ENCODE assay signal across 11 cellular contexts in the genomic region with DNA sequence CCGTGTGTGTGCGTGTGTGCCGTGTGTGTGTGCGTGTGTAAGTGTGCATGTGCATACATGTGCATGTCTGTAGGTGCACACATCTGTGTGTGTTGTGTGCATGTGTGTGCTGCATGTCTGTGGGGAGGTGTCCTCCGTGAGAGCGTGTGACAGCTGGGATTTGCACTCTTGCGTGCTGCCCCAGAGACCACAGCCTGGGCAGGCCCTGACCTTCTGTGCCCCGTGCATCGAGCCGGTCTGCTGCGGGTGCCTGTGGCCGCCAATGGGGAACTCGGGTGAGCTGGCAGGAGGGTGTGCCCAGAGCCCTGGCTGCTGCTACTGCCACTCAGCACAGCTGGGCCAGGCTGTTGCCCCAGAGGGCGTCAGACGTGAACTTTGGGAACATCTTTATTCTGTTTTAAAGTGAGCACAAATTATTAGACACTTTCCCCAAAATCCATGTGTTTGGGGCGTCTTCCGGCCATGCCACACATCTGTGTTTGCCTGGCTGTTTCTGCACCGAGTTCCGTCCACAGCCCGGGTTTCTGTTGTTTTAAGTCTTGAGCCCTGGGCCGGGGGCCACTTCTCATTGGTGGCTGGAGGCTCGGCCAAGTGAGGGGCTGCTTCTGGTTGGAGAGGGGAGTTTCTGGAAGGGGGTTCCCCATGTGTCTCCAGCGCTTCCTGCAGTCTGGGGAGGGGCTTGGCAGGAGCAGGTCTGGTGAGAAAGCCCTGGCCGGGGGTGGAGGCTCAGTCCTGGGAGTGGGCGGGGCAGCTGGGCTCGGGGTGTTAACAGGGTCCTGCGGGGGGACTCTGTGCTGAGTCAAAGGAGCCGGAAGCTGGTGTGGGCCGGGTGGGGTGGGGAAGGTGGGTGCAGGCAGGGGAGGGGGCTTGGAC. TPM values are rescaled to one million over a fixed set of nuclear protein-coding genes. Genes with fewer than 3 reads are reported as not detected.
DNase-seq lines count a peak whose midpoint lies in the region; ATAC-seq, FAIRE-seq and TF ChIP-seq lines count a peak whose summit lies in the region.
"Had no signal": no experiment of that assay in that cellular context is flagged by ENCODE, and none has a peak within 500 bp of the region (broad histone marks: within the 10 kb centered on the region; RNA-seq: fewer than 3 reads in every experiment).

No MANE protein-coding gene starts in this region.

- DNase-seq in AG20443 (ENCODE audit: low spot score) (peak; percentile 85), IMR-90 (peak; percentile 37), esophagus squamous epithelium (lab: John Stamatoyannopoulos, UW) (no peak), mesendoderm (peak; percentile 51), frontal cortex (ENCODE audit: low spot score in 2 of 2) (no peak), SKM-1 (lab: John Stamatoyannopoulos, UW; ENCODE audit: unreplicated experiment) (no peak), hippocampal formation (lab: John Stamatoyannopoulos, UW) (no peak)
- DNase-seq in activated T-cell treated with anti-CD3 and anti-CD28 coated beads, Interleukin-2, amount 50 U/mL, for 24 hours, result no peak
- DNase-seq: NCI-H446 treated with DMSO at 0.1 percent for 48 hours had no signal

- H4K20me1 ChIP-seq in IMR-90 (ENCODE audit: insufficient read depth, low read length), result peaks cover 83% of the 10 kb centered on the region

- in situ Hi-C loops in IMR-90 (cut with MboI; ENCODE audit: low sequenced_read_pairs), result no loop called here

- H3K9me1 ChIP-seq in IMR-90 (ENCODE audit: insufficient read depth, low read length), result peaks cover 13% of the 10 kb centered on the region

- H3K36me3 Mint-ChIP-seq in activated T-cell treated with anti-CD3 and anti-CD28 coated beads, Interleukin-2, amount 50 U/mL, for 24 hours (ENCODE audit: low read depth), result no peaks in the 10 kb centered on the region

- no peak overlapping the region for H4K5ac ChIP-seq in IMR-90 (ENCODE audit: low read depth, low read length)
- H4K5ac ChIP-seq in mesendoderm (ENCODE audit: low read length), result no peak overlapping the region

- no peak overlapping the region for H2BK120ac ChIP-seq in IMR-90 (ENCODE audit: low read depth, low read length)
- H2BK120ac ChIP-seq in mesendoderm (ENCODE audit: low read depth, low read length), result no peak overlapping the region

- peaks cover 5% of the 10 kb centered on the region for H3K4me1 ChIP-seq in IMR-90 (ENCODE audit: control insufficient read depth, insufficient read depth, low read length)
- peaks cover 24 to 62% (median 30%) of the 10 kb centered on the region in 3 donors for H3K4me1 ChIP-seq in esophagus squamous epithelium
- H3K4me1 ChIP-seq in mesendoderm (ENCODE audit: control insufficient read depth, low read depth, low read length), result peaks cover 2% of the 10 kb centered on the region

- H3K9ac ChIP-seq in IMR-90 (ENCODE audit: low read depth, low read length) (no peak overlapping the region), mesendoderm (ENCODE audit: low read length) (peak overlapping the region; percentile 1)

- H2BK5ac ChIP-seq in IMR-90 (ENCODE audit: low read depth, low read length, poor library complexity, severe bottlenecking) (peak overlapping the region; percentile 2), mesendoderm (ENCODE audit: low read length) (no peak overlapping the region)

- H3K27me3 ChIP-seq in IMR-90 (ENCODE audit: control insufficient read depth, insufficient read depth, low read length) (no peaks in the 10 kb centered on the region), esophagus squamous epithelium (no peaks in the 10 kb centered on the region), mesendoderm (ENCODE audit: insufficient read depth, low read length, poor library complexity) (no peaks in the 10 kb centered on the region)

- dilution Hi-C loops in IMR-90 (cut with HindIII; ENCODE audit: low sequenced_read_pairs, unreplicated experiment), result no loop called here

- H4K91ac ChIP-seq in IMR-90 (ENCODE audit: insufficient read depth, low read depth, low read length), result no peak overlapping the region

- peaks cover 3% of the 10 kb centered on the region for H3K27me3 Mint-ChIP-seq in activated T-cell treated with anti-CD3 and anti-CD28 coated beads, Interleukin-2, amount 50 U/mL, for 24 hours

- H2BK15ac ChIP-seq in IMR-90 (ENCODE audit: low read depth, low read length) (no peak overlapping the region), mesendoderm (replicated peaks; ENCODE audit: low read depth) (no peak overlapping the region)

- H3K23ac ChIP-seq in IMR-90 (ENCODE audit: low read depth, low read length) (no peak overlapping the region), mesendoderm (ENCODE audit: low read length) (no peak overlapping the region)

- no peak for TF ChIP-seq RAD21 in IMR-90 (IDR thresholded peaks at IDR 0.05; ENCODE audit: low read length)

- H3K4me3 Mint-ChIP-seq in activated T-cell treated with anti-CD3 and anti-CD28 coated beads, Interleukin-2, amount 50 U/mL, for 24 hours, result no peak overlapping the region
- H3K4me3 Mint-ChIP-seq: central memory CD8-positive, alpha-beta T cell had no signal

- H3K9me3 ChIP-seq in IMR-90 (ENCODE audit: control insufficient read depth, insufficient read depth, low read length) (no peaks in the 10 kb centered on the region; the same call in 1 of the 2 replicates), esophagus squamous epithelium (no peaks in the 10 kb centered on the region)

- no peak overlapping the region for H3K27ac Mint-ChIP-seq in activated T-cell treated with anti-CD3 and anti-CD28 coated beads, Interleukin-2, amount 50 U/mL, for 24 hours

- CTCF ChIA-PET in IMR-90 (lab: Yijun Ruan, JAX), result no interaction called here

- TF ChIP-seq POLR2A in IMR-90 (IDR thresholded peaks at IDR 0.05; ENCODE audit: low read depth, low read length) (no peak), esophagus squamous epithelium (IDR thresholded peaks at IDR 0.05) (no peak)

- H3K79me1 ChIP-seq in IMR-90 (ENCODE audit: low read depth in 1 of 2, low read length in 2 of 2) (peaks cover 24 to 77% of the 10 kb centered on the region in 2 experiments), mesendoderm (ENCODE audit: low read length) (peaks cover 20% of the 10 kb centered on the region)

- H2AK5ac ChIP-seq in IMR-90 (ENCODE audit: low read depth, low read length) (peak overlapping the region; percentile 68; the same call in 1 of the 2 replicates), mesendoderm (ENCODE audit: low read length) (no peak overlapping the region)

- no peak overlapping the region for H2AK9ac ChIP-seq in IMR-90 (replicated peaks; ENCODE audit: low read depth, low read length, poor library complexity)

- H3K79me2 ChIP-seq in mesendoderm (ENCODE audit: control insufficient read depth, insufficient read depth, low read length), result peaks cover 2% of the 10 kb centered on the region

- H3K56ac ChIP-seq in IMR-90 (ENCODE audit: extremely low read depth, insufficient read depth, low read length), result no peak overlapping the region
- H3K56ac ChIP-seq in mesendoderm (ENCODE audit: low read length), result no peak overlapping the region

- no peak overlapping the region for H3K14ac ChIP-seq in IMR-90 (replicated peaks; ENCODE audit: low read depth, low read length)

- H3K4ac ChIP-seq in IMR-90 (ENCODE audit: low read depth, low read length), result no peak overlapping the region
- no peak overlapping the region for H3K4ac ChIP-seq in mesendoderm (ENCODE audit: low read depth, low read length)

- WGBS in IMR-90 (ENCODE audit: extremely low coverage in 2 of 2, insufficient read length in 1 of 2), 2 experiments, result 43% methylated on average over 24 of the region's 29 CpGs; no CpG with 5 or more reads in 1 of the 2 experiments
- 16 to 39% methylated on average over 6 to 10 of the region's 29 CpGs for whole genome bisulfite sequencing in esophagus squamous epithelium, 2 donors
- WGBS in mesendoderm (ENCODE audit: extremely low coverage, insufficient coverage, low lambda C conversion rate), result no CpG with 5 or more reads among the region's 29 CpGs

- no peak overlapping the region for H4K8ac ChIP-seq in IMR-90 (ENCODE audit: low read depth in 2 of 2, low read length in 2 of 2)
- no peak overlapping the region for H4K8ac ChIP-seq in mesendoderm (ENCODE audit: low read depth, low read length)

- TF ChIP-seq CTCF in IMR-90 (conservative IDR thresholded peaks at IDR 0.05; ENCODE audit: low read depth, low read length) (no peak), esophagus squamous epithelium (IDR thresholded peaks at IDR 0.05) (no peak)

- POLR2A ChIA-PET in IMR-90 (lab: Charles Lee; ENCODE audit: unreplicated experiment), result no interaction called here

- H3K18ac ChIP-seq in IMR-90 (ENCODE audit: low read depth, low read length), result no peak overlapping the region
- no peak overlapping the region for H3K18ac ChIP-seq in mesendoderm (ENCODE audit: low read length)

- intact Hi-C loops in IMR-90 (cut with micrococcal nuclease), result no loop called here
- intact Hi-C loops in esophagus squamous epithelium (cut with DNase I), result no loop called here

- BruUV-seq in IMR-90 (replicated peaks; lab: Mats Ljungman, UMichigan), result no TSS peak

- ATAC-seq in IMR-90 (ENCODE audit: low read depth), result peak; percentile 74
- ATAC-seq: SK-N-SH treated with all-trans-retinoic acid at 6 μM for 48 hours had no signal

- H2BK20ac ChIP-seq in IMR-90 (ENCODE audit: low read depth, low read length), result no peak overlapping the region

- no peaks in the 10 kb centered on the region for H3K9me3 Mint-ChIP-seq in activated T-cell treated with anti-CD3 and anti-CD28 coated beads, Interleukin-2, amount 50 U/mL, for 24 hours
- H3K9me3 Mint-ChIP-seq: central memory CD8-positive, alpha-beta T cell had no signal

- no peaks in the 10 kb centered on the region for H3K4me1 Mint-ChIP-seq in activated T-cell treated with anti-CD3 and anti-CD28 coated beads, Interleukin-2, amount 50 U/mL, for 24 hours (ENCODE audit: low read depth)
- H3K4me1 Mint-ChIP-seq: central memory CD8-positive, alpha-beta T cell had no signal

- FAIRE-seq in frontal cortex (lab: Jason Lieb, UNC), result no peak

- H3K4me2 ChIP-seq in IMR-90 (ENCODE audit: low read depth, low read length) (no peak overlapping the region; the same call in 1 of the 2 replicates), mesendoderm (ENCODE audit: low read length) (no peak overlapping the region)

- H3K36me3 ChIP-seq in IMR-90 (ENCODE audit: control insufficient read depth, insufficient read depth, low read length) (peaks cover 7% of the 10 kb centered on the region; the same call in 1 of the 2 replicates), esophagus squamous epithelium (peaks cover 0 to 47% (median 4%) of the 10 kb centered on the region in 3 donors), mesendoderm (ENCODE audit: control insufficient read depth, insufficient read depth, low read length) (no peaks in the 10 kb centered on the region)

- H3K4me3 ChIP-seq in IMR-90 (ENCODE audit: insufficient read depth, low read depth, low read length), result no peak overlapping the region
- H3K4me3 ChIP-seq in esophagus squamous epithelium, result peak overlapping the region in 1 of 4 donors; percentile 7
- H3K4me3 ChIP-seq in mesendoderm (ENCODE audit: low read length), result no peak overlapping the region

- peak overlapping the region; percentile 12 for H2AFZ ChIP-seq in IMR-90 (replicated peaks; ENCODE audit: low read length, poor library complexity)

- H3K27ac ChIP-seq in IMR-90 (ENCODE audit: insufficient read depth, low read length), result no peak overlapping the region
- H3K27ac ChIP-seq in esophagus squamous epithelium, result peak overlapping the region; percentile 40 to 75 (median 54)
- H3K27ac ChIP-seq in mesendoderm (ENCODE audit: low read depth, low read length), result no peak overlapping the region

RNA-seq across cellular contexts. Expression of gene CEP170B, which starts 7.6 kb away (rescaled TPM):
- total RNA-seq in IMR-90 (2012; rRNA removed) (3.6 and 4.2 TPM in 2 replicates), esophagus squamous epithelium (10 to 100 TPM; 18.2 to 41.0 (median 30.6) TPM), frontal cortex (18.3 TPM)
- polyA plus RNA-seq in IMR-90 (2012; rRNA removed), result 13.1 and 17.5 TPM in 2 replicates
- 8.0 and 13.1 TPM in 2 replicates for polyA plus RNA-seq in IMR-90 (2012; cell fraction: cytosol; rRNA removed)
- polyA plus RNA-seq in IMR-90 (2012; cell fraction: nucleus; rRNA removed; ENCODE audit: low replicate concordance), result 67.5 and 145 TPM in 2 replicates
- 14.9 TPM for polyA plus RNA-seq in mesendoderm (2013, experiment 1 of 2)
- 14.7 TPM for polyA plus RNA-seq in mesendoderm (2013, experiment 2 of 2)

RNA-seq across cellular contexts. Expression of gene PLD4, which starts 52.0 kb away (rescaled TPM):
- total RNA-seq in IMR-90 (2012; rRNA removed) (not detected in 2 replicates), esophagus squamous epithelium (under 1 TPM; 0.18 to 0.95 (median 0.64) TPM), frontal cortex (3.7 TPM)
- 0.05 and 0.07 TPM in 2 replicates for polyA plus RNA-seq in IMR-90 (2012; rRNA removed)
- 0.04 TPM in 1 of 2 replicates, not detected in the other for polyA plus RNA-seq in IMR-90 (2012; cell fraction: cytosol; rRNA removed)
- polyA plus RNA-seq in IMR-90 (2012; cell fraction: nucleus; rRNA removed; ENCODE audit: low replicate concordance), result 0.12 and 0.14 TPM in 2 replicates
- polyA plus RNA-seq in mesendoderm (2013, experiment 1 of 2), result not detected
- not detected for polyA plus RNA-seq in mesendoderm (2013, experiment 2 of 2)

Comparison
In these comparisons a context has a peak if more than half of its experiments do, and no peak if none do; other contexts are left out.
1. DNase-seq: peak in AG20443 (single experiment), IMR-90 (single experiment) and mesendoderm (single experiment); none in esophagus squamous epithelium (single experiment), activated T-cell treated with anti-CD3 and anti-CD28 coated beads, Interleukin-2, amount 50 U/mL, for 24 hours (single experiment), frontal cortex (0 of 2), SKM-1 (single experiment) and hippocampal formation (0 of 2).
2. H3K27ac ChIP-seq: peak in esophagus squamous epithelium (4 of 4); none in IMR-90 (single experiment) and mesendoderm (single experiment).